Comparison of ENCODE assay signal across 16 cellular contexts in genomic region chr15:74545061-74545460, GRCh38. TPM values are rescaled to one million over a fixed set of nuclear protein-coding genes. Genes with fewer than 3 reads are reported as not detected.
DNase-seq lines count a peak whose midpoint lies in the region; ATAC-seq and TF ChIP-seq lines count a peak whose summit lies in the region.
"Had no signal": no experiment of that assay in that cellular context is flagged by ENCODE, and none has a peak within 500 bp of the region (broad histone marks: within the 10 kb centered on the region; RNA-seq: fewer than 3 reads in every experiment).

No MANE protein-coding gene starts in this region.

- H3K9me3 ChIP-seq in neural progenitor cell (ENCODE audit: low read depth): no peaks in the 10 kb centered on the region

- peaks cover 67% of the 10 kb centered on the region for H3K4me1 Mint-ChIP-seq in T-helper 1 cell treated with Interleukin-12 subunit alpha and Interleukin-12 subunit beta and Interleukin-4 antibody, amounts not matched to agents 30 μg/mL and 1 μg/mL, for 36 hours (ENCODE audit: low read depth)
- peaks cover 44% of the 10 kb centered on the region for H3K4me1 Mint-ChIP-seq in GM23338
- H3K4me1 Mint-ChIP-seq in activated CD4-positive, alpha-beta memory T cell treated with anti-CD3 and anti-CD28 coated beads for 36 hours (ENCODE audit: low read depth): peaks cover 71% of the 10 kb centered on the region
- peaks cover 83 to 87% of the 10 kb centered on the region in 2 donors for H3K4me1 Mint-ChIP-seq in immature natural killer cell
- peaks cover 63% of the 10 kb centered on the region for H3K4me1 Mint-ChIP-seq in neural progenitor cell

- H4K20me1 ChIP-seq in GM23338 (replicated peaks; ENCODE audit: insufficient read depth) (peaks cover 55% of the 10 kb centered on the region), neural progenitor cell (ENCODE audit: low read depth) (peaks cover 80% of the 10 kb centered on the region)

- H3K27ac ChIP-seq in GM23338 (ENCODE audit: low read depth) (peak overlapping the region; percentile 52; the same call in 1 of the 2 replicates), neural progenitor cell (no peak overlapping the region)
- H3K27ac ChIP-seq: C4-2B, hepatocyte had no signal

- H3K27me3 Mint-ChIP-seq in T-helper 1 cell treated with Interleukin-12 subunit alpha and Interleukin-12 subunit beta and Interleukin-4 antibody, amounts not matched to agents 30 μg/mL and 1 μg/mL, for 36 hours (ENCODE audit: low read depth): no peaks in the 10 kb centered on the region
- peaks cover 6% of the 10 kb centered on the region for H3K27me3 Mint-ChIP-seq in GM23338 (ENCODE audit: insufficient read depth, low read depth, poor library complexity)
- no peaks in the 10 kb centered on the region for H3K27me3 Mint-ChIP-seq in activated CD4-positive, alpha-beta memory T cell treated with anti-CD3 and anti-CD28 coated beads for 36 hours
- peaks cover 7 to 13% (median 10%) of the 10 kb centered on the region in 3 donors for H3K27me3 Mint-ChIP-seq in immature natural killer cell (ENCODE audit: low read depth in 3 of 3)
- peaks cover 2% of the 10 kb centered on the region for H3K27me3 Mint-ChIP-seq in neural progenitor cell (ENCODE audit: insufficient read depth, low read depth)
- H3K27me3 Mint-ChIP-seq: memory B cell had no signal

- no peaks in the 10 kb centered on the region for H3K9me2 ChIP-seq in GM23338 (ENCODE audit: insufficient read depth)

- peak overlapping the region; percentile 71 for H3K4me3 Mint-ChIP-seq in T-helper 1 cell treated with Interleukin-12 subunit alpha and Interleukin-12 subunit beta and Interleukin-4 antibody, amounts not matched to agents 30 μg/mL and 1 μg/mL, for 36 hours
- H3K4me3 Mint-ChIP-seq in GM23338 (no peak overlapping the region), immature natural killer cell (peak overlapping the region in 3 of 5 donors; percentile 14 to 72 (median 17)), neural progenitor cell (no peak overlapping the region)
- H3K4me3 Mint-ChIP-seq in activated CD4-positive, alpha-beta memory T cell treated with anti-CD3 and anti-CD28 coated beads for 36 hours: no peak overlapping the region

- H3F3A ChIP-seq in GM23338 (replicated peaks; ENCODE audit: low read depth) (peaks cover 24% of the 10 kb centered on the region; the same call in 1 of the 2 replicates), neural progenitor cell (ENCODE audit: low read depth) (peaks cover 20% of the 10 kb centered on the region)

- H2AFZ ChIP-seq in GM23338 (no peak overlapping the region), neural progenitor cell (replicated peaks) (no peak overlapping the region)
- H2AFZ ChIP-seq: hepatocyte had no signal

- H3K36me3 ChIP-seq in GM23338 (ENCODE audit: insufficient read depth) (peaks cover 49% of the 10 kb centered on the region), neural progenitor cell (peaks cover 15% of the 10 kb centered on the region)

- CTCF ChIA-PET in activated CD4-positive, alpha-beta memory T cell treated with anti-CD3 and anti-CD28 coated beads for 36 hours (lab: Charles Lee): interaction anchor here (0.6 to 1.8 kb wide), 10 partner anchors 68 to 243 kb away, joined by 3 to 8 read pairs (median 4); no protein-coding TSS in a partner anchor

- no peak for ATAC-seq in GM23338
- ATAC-seq: K562 had no signal

- peak overlapping the region; percentile 21 for H3K27ac Mint-ChIP-seq in T-helper 1 cell treated with Interleukin-12 subunit alpha and Interleukin-12 subunit beta and Interleukin-4 antibody, amounts not matched to agents 30 μg/mL and 1 μg/mL, for 36 hours
- no peak overlapping the region for H3K27ac Mint-ChIP-seq in GM23338
- H3K27ac Mint-ChIP-seq in activated CD4-positive, alpha-beta memory T cell treated with anti-CD3 and anti-CD28 coated beads for 36 hours: peak overlapping the region; percentile 62
- peak overlapping the region in 4 of 6 donors; percentile 57 to 91 (median 78) for H3K27ac Mint-ChIP-seq in immature natural killer cell
- H3K27ac Mint-ChIP-seq in neural progenitor cell: no peak overlapping the region

- H3K79me2 ChIP-seq in GM23338 (replicated peaks; ENCODE audit: insufficient read depth): peaks cover 94% of the 10 kb centered on the region
- peaks cover 95% of the 10 kb centered on the region for H3K79me2 ChIP-seq in neural progenitor cell (ENCODE audit: low read depth)

- peaks cover 37% of the 10 kb centered on the region for H3K4me1 ChIP-seq in GM23338 (ENCODE audit: insufficient read depth)
- H3K4me1 ChIP-seq in neural progenitor cell: peaks cover 18% of the 10 kb centered on the region

- H3K9me3 Mint-ChIP-seq in T-helper 1 cell treated with Interleukin-12 subunit alpha and Interleukin-12 subunit beta and Interleukin-4 antibody, amounts not matched to agents 30 μg/mL and 1 μg/mL, for 36 hours: no peaks in the 10 kb centered on the region
- H3K9me3 Mint-ChIP-seq in GM23338: no peaks in the 10 kb centered on the region
- no peaks in the 10 kb centered on the region for H3K9me3 Mint-ChIP-seq in activated CD4-positive, alpha-beta memory T cell treated with anti-CD3 and anti-CD28 coated beads for 36 hours
- H3K9me3 Mint-ChIP-seq in immature natural killer cell: no peaks in the 10 kb centered on the region
- no peaks in the 10 kb centered on the region for H3K9me3 Mint-ChIP-seq in neural progenitor cell
- H3K9me3 Mint-ChIP-seq: memory B cell had no signal

- H3K9ac ChIP-seq in neural progenitor cell: no peak overlapping the region

- H3K4me2 ChIP-seq in GM23338 (peak overlapping the region; percentile 39; the same call in 1 of the 2 replicates), neural progenitor cell (no peak overlapping the region)

- intact Hi-C loops in activated CD4-positive, alpha-beta memory T cell treated with anti-CD3 and anti-CD28 coated beads for 36 hours (cut with micrococcal nuclease): loop anchor here (5.0 kb wide), 1 partner anchor 327 kb away; the partner anchor contains the start of gene SCAMP2

- peak overlapping the region; percentile 29; the same call in 1 of the 2 replicates for H3K4me3 ChIP-seq in GM23338
- no peak overlapping the region for H3K4me3 ChIP-seq in neural progenitor cell
- H3K4me3 ChIP-seq: hepatocyte, K562 had no signal

- TF ChIP-seq CTCF in GM23338 (conservative IDR thresholded peaks at IDR 0.05; ENCODE audit: low read depth in 2 of 2) (no peak), GM20000 (IDR thresholded peaks at IDR 0.05; ENCODE audit: extremely low read depth, missing control alignments) (no peak), neural progenitor cell (IDR thresholded peaks at IDR 0.05) (no peak)

- DNase-seq in T-helper 1 cell: no peak
- DNase-seq in GM23338 (ENCODE audit: low spot score): no peak
- DNase-seq in activated CD4-positive, alpha-beta memory T cell treated with anti-CD3 and anti-CD28 coated beads for 36 hours: no peak
- no peak for DNase-seq in immature natural killer cell
- DNase-seq in GM20000 (ENCODE audit: low spot score): no peak
- no peak for DNase-seq in ureter (ENCODE audit: low spot score)
- DNase-seq in neural progenitor cell (ENCODE audit: low spot score): no peak
- DNase-seq: 8988T, cerebellar nuclear complex, DMS79, H7 had no signal

- H3K27me3 ChIP-seq in GM23338 (ENCODE audit: insufficient read depth): no peaks in the 10 kb centered on the region
- no peaks in the 10 kb centered on the region for H3K27me3 ChIP-seq in neural progenitor cell
- H3K27me3 ChIP-seq: hepatocyte had no signal

- peaks cover 46% of the 10 kb centered on the region for H3K36me3 Mint-ChIP-seq in T-helper 1 cell treated with Interleukin-12 subunit alpha and Interleukin-12 subunit beta and Interleukin-4 antibody, amounts not matched to agents 30 μg/mL and 1 μg/mL, for 36 hours (ENCODE audit: low read depth)
- H3K36me3 Mint-ChIP-seq in GM23338 (ENCODE audit: low read depth) (peaks cover 63% of the 10 kb centered on the region), immature natural killer cell (peaks cover 0 to 8% (median 6%) of the 10 kb centered on the region in 3 donors), neural progenitor cell (peaks cover 24% of the 10 kb centered on the region)
- H3K36me3 Mint-ChIP-seq in activated CD4-positive, alpha-beta memory T cell treated with anti-CD3 and anti-CD28 coated beads for 36 hours: peaks cover 43% of the 10 kb centered on the region

- POLR2A ChIA-PET in activated CD4-positive, alpha-beta memory T cell treated with anti-CD3 and anti-CD28 coated beads for 36 hours (lab: Charles Lee): interaction anchor here (0.9 to 3.1 kb wide), 6 partner anchors 14 to 551 kb away, joined by 3 to 18 read pairs (median 6); partner anchors contain the start of genes CLK3, PML and UBL7

TF ChIP-seq in GM23338, 12 proteins besides CTCF, POLR2A, EP300 and RAD21:
- no peak for TF ChIP-seq EZH2phosphoT487 (IDR thresholded peaks at IDR 0.05; ENCODE audit: unreplicated experiment)
- TF ChIP-seq, protein P1, sequence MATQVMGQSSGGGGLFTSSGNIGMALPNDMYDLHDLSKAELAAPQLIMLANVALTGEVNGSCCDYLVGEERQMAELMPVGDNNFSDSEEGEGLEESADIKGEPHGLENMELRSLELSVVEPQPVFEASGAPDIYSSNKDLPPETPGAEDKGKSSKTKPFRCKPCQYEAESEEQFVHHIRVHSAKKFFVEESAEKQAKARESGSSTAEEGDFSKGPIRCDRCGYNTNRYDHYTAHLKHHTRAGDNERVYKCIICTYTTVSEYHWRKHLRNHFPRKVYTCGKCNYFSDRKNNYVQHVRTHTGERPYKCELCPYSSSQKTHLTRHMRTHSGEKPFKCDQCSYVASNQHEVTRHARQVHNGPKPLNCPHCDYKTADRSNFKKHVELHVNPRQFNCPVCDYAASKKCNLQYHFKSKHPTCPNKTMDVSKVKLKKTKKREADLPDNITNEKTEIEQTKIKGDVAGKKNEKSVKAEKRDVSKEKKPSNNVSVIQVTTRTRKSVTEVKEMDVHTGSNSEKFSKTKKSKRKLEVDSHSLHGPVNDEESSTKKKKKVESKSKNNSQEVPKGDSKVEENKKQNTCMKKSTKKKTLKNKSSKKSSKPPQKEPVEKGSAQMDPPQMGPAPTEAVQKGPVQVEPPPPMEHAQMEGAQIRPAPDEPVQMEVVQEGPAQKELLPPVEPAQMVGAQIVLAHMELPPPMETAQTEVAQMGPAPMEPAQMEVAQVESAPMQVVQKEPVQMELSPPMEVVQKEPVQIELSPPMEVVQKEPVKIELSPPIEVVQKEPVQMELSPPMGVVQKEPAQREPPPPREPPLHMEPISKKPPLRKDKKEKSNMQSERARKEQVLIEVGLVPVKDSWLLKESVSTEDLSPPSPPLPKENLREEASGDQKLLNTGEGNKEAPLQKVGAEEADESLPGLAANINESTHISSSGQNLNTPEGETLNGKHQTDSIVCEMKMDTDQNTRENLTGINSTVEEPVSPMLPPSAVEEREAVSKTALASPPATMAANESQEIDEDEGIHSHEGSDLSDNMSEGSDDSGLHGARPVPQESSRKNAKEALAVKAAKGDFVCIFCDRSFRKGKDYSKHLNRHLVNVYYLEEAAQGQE (IDR thresholded peaks at IDR 0.05; ENCODE audit: unreplicated experiment): no peak
- TF ChIP-seq ZNF114 (CRISPR knock-in tag; IDR thresholded peaks at IDR 0.05): no peak

RNA-seq across cellular contexts. Expression of gene ARID3B, which starts 4.0 kb away (rescaled TPM):
- 114 and 147 TPM in 2 replicates for total RNA-seq in GM23338 (2014; rRNA removed; shearing (Covaris generic))
- polyA plus RNA-seq in GM23338 (2016; fragmentation: Nextera tagmentation; extraction: Ambion mirVana): 65.5 and 72.8 TPM in 2 replicates
- total RNA-seq in activated CD4-positive, alpha-beta memory T cell treated with anti-CD3 and anti-CD28 coated beads for 36 hours: 10 to 100 TPM; 27.3 to 28.6 TPM
- 10 to 100 TPM in 1 of 3 donors, 1 to 10 TPM in 2; 3.2 to 17.3 (median 6.6) TPM for polyA plus RNA-seq in immature natural killer cell
- 5.6 TPM for total RNA-seq in ureter
- total RNA-seq in neural progenitor cell (ENCODE audit: low replicate concordance): 31.5 and 72.4 TPM in 2 replicates

Comparison
In these comparisons a context has a peak if more than half of its experiments do, and no peak if none do; other contexts are left out.
1. H3K27ac Mint-ChIP-seq: peak in T-helper 1 cell treated with Interleukin-12 subunit alpha and Interleukin-12 subunit beta and Interleukin-4 antibody, amounts not matched to agents 30 μg/mL and 1 μg/mL, for 36 hours (single experiment), activated CD4-positive, alpha-beta memory T cell treated with anti-CD3 and anti-CD28 coated beads for 36 hours (single experiment) and immature natural killer cell (4 of 6); none in GM23338 (single experiment) and neural progenitor cell (single experiment).
2. H3K4me3 Mint-ChIP-seq: peak in T-helper 1 cell treated with Interleukin-12 subunit alpha and Interleukin-12 subunit beta and Interleukin-4 antibody, amounts not matched to agents 30 μg/mL and 1 μg/mL, for 36 hours (single experiment) and immature natural killer cell (3 of 5); none in GM23338 (single experiment), activated CD4-positive, alpha-beta memory T cell treated with anti-CD3 and anti-CD28 coated beads for 36 hours (single experiment) and neural progenitor cell (single experiment).